Comparison of ENCODE assay signal across 11 cellular contexts in genomic region chr2:165743442-165743841, GRCh38. TPM values are rescaled to one million over a fixed set of nuclear protein-coding genes. Genes with fewer than 3 reads are reported as not detected.
A peak's percentile ranks its signal among the peaks of the same experiment; 100 is the strongest.
DNase-seq lines count a peak whose midpoint lies in the region; ATAC-seq and TF ChIP-seq lines count a peak whose summit lies in the region.
"Had no signal": no experiment of that assay in that cellular context is flagged by ENCODE, and none has a peak within 500 bp of the region (broad histone marks: within the 10 kb centered on the region; RNA-seq: fewer than 3 reads in every experiment).

No MANE protein-coding gene starts in this region.

- H3K4me3 ChIP-seq in neutrophil (ENCODE audit: low read depth in 1 of 2, low read length in 1 of 2), result no peak overlapping the region
- H3K4me3 ChIP-seq in Peyer's patch, result no peak overlapping the region
- H3K4me3 ChIP-seq: smooth muscle cell had no signal

- in situ Hi-C loops in KBM-7 (cut with MboI; ENCODE audit: low pct_unique_long_range_greater_than_20kb, low sequenced_read_pairs), result no loop called here

- H3K27me3 ChIP-seq in neutrophil, result no peaks in the 10 kb centered on the region
- H3K27me3 ChIP-seq in Peyer's patch, result no peaks in the 10 kb centered on the region

- TF ChIP-seq POLR2A in Peyer's patch (IDR thresholded peaks at IDR 0.05), result no peak

- peak; percentile 30 to 35 for ATAC-seq in activated CD4-positive, CD25-positive, alpha-beta regulatory T cell treated with anti-CD3 and anti-CD28 coated beads, Interleukin-2, amount 50 U/mL, for 24 hours
- peak; percentile 100 for ATAC-seq in HG02852 (IDR thresholded peaks at IDR 0.05; ENCODE audit: unreplicated experiment)

- H3K9me3 ChIP-seq in neutrophil (no peaks in the 10 kb centered on the region), Peyer's patch (no peaks in the 10 kb centered on the region)

- TF ChIP-seq CTCF in neutrophil (IDR thresholded peaks at IDR 0.05) (no peak), Peyer's patch (IDR thresholded peaks at IDR 0.05) (no peak)

- DNase-seq in activated CD4-positive, CD25-positive, alpha-beta regulatory T cell treated with anti-CD3 and anti-CD28 coated beads, Interleukin-2, amount 50 U/mL, for 72 hours, result no peak
- DNase-seq in KBM-7, result peak; percentile 71
- no peak for DNase-seq in DMS153 (lab: John Stamatoyannopoulos, UW)
- DNase-seq in Peyer's patch, result no peak
- DNase-seq in NCI-H128 (lab: John Stamatoyannopoulos, UW; ENCODE audit: unreplicated experiment), result no peak
- DNase-seq: activated CD4-positive, alpha-beta T cell treated with anti-CD3 and anti-CD28 coated beads for 48 hours had no signal

- H3K36me3 ChIP-seq in neutrophil (peaks cover 32% of the 10 kb centered on the region), Peyer's patch (no peaks in the 10 kb centered on the region)

- H3K27ac ChIP-seq in neutrophil (peak overlapping the region; percentile 64), Peyer's patch (no peak overlapping the region)
- H3K27ac ChIP-seq: 22Rv1 had no signal

- peaks cover 8 to 9% of the 10 kb centered on the region in 2 experiments for H3K4me1 ChIP-seq in neutrophil (ENCODE audit: control insufficient read depth in 1 of 2, insufficient read depth in 1 of 2, low read depth in 1 of 2, low read length in 1 of 2)
- H3K4me1 ChIP-seq in Peyer's patch, result no peaks in the 10 kb centered on the region

RNA-seq across cellular contexts. Expression of gene GALNT3, which starts 50.6 kb away (rescaled TPM):
- 10 to 100 TPM; 22.2 to 51.3 (median 37.9) TPM for total RNA-seq in Peyer's patch
